In genomic region chr17:74987909-74988711, GRCh38 we compare ENCODE assay signal across 1 cellular context.
TF ChIP-seq lines count a peak whose summit lies in the region.

No MANE protein-coding gene starts in this region.

TF ChIP-seq in GM23338, 12 proteins besides CTCF, POLR2A, EP300 and RAD21 (continued from another document):
- TF ChIP-seq ZNF462 (CRISPR knock-in tag; IDR thresholded peaks at IDR 0.05) = no peak
- TF ChIP-seq POLR2AphosphoS5 (IDR thresholded peaks at IDR 0.05; ENCODE audit: low read depth) = no peak
- TF ChIP-seq EZH2phosphoT487 (IDR thresholded peaks at IDR 0.05; ENCODE audit: unreplicated experiment) = no peak
- no peak for TF ChIP-seq ZNF114 (CRISPR knock-in tag; IDR thresholded peaks at IDR 0.05)
- TF ChIP-seq CREB1 (CRISPR knock-in tag; IDR thresholded peaks at IDR 0.05; ENCODE audit: low read depth) = no peak
- no peak for TF ChIP-seq REST (IDR thresholded peaks at IDR 0.05; ENCODE audit: unreplicated experiment)
TF ChIP-seq in GM23338: peak in this region for 0.
